In the genomic region with DNA sequence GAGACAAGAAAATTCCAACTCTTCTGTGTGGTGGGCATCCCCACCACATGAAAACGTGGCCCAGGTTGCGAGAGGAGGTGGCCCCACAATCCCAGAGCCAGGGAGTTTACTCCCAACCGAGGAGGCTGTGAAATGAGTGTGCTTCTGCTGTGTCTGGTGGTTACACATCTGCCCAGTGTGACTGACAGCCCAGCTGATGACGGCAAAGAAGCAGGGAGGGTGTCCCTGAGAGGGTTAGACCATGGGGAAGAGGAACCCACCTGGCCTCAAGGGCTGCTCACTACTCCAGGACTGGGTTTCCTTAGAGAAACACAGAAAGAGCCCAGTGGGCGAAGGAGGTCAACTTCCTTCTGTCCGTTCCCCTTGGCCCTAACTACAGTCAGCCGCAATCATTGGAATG, we compare ENCODE assay signal across 22 cellular contexts.
"Had no signal": no experiment of that assay in that cellular context is flagged by ENCODE, and none has a peak within 500 bp of the region (broad histone marks: within the 10 kb centered on the region; RNA-seq: fewer than 3 reads in every experiment).

No MANE protein-coding gene starts in this region.

- H3K4me3 ChIP-seq: body of pancreas, coronary artery, gastroesophageal sphincter, skin epidermis, stomach, thyroid gland had no signal

- H3K27me3 Mint-ChIP-seq: activated CD8-positive, alpha-beta T cell treated with anti-CD3 and anti-CD28 coated beads for 36 hours; activated naive CD8-positive, alpha-beta T cell; naive thymus-derived CD4-positive, alpha-beta T cell had no signal

- H3K27me3 ChIP-seq: body of pancreas, gastroesophageal sphincter, stomach, thyroid gland had no signal

- H3K27ac ChIP-seq: body of pancreas, coronary artery, gastroesophageal sphincter, skin epidermis, stomach, thyroid gland had no signal

- H3K9me3 ChIP-seq: body of pancreas, gastroesophageal sphincter, stomach, thyroid gland had no signal

- H3K4me3 Mint-ChIP-seq: activated CD8-positive, alpha-beta T cell treated with anti-CD3 and anti-CD28 coated beads for 36 hours; activated naive CD8-positive, alpha-beta T cell; naive thymus-derived CD4-positive, alpha-beta T cell; neural crest cell had no signal

- DNase-seq: activated CD4-positive, alpha-beta T cell treated with anti-CD3 and anti-CD28 coated beads, Interleukin-2, amount 50 U/mL, for 1 hour; activated CD8-positive, alpha-beta T cell treated with anti-CD3 and anti-CD28 coated beads for 36 hours; activated T-cell treated with anti-CD3 and anti-CD28 coated beads, Interleukin-2, amount 50 U/mL, for 48 hours; anterior cingulate cortex; body of pancreas; hippocampal formation; left cardiac atrium; left ventricle myocardium superior; midbrain; naive thymus-derived CD4-positive, alpha-beta T cell; stimulated activated CD4-positive, alpha-beta T cell treated with anti-CD3 and anti-CD28 coated beads, Interleukin-12 subunit alpha, Interleukin-12 subunit beta, amount 100 ng/mL, for 4 hours; stimulated activated CD4-positive, alpha-beta T cell treated with anti-CD3 and anti-CD28 coated beads, Interleukin-4, amount 100 ng/mL, for 1 hour; stomach; T-helper 2 cell; thyroid gland had no signal

- H3K9me3 Mint-ChIP-seq: activated CD8-positive, alpha-beta T cell treated with anti-CD3 and anti-CD28 coated beads for 36 hours; activated T-helper 2 cell treated with anti-CD3 and anti-CD28 coated beads, Interferon-gamma antibody, Interleukin-2, Interleukin-4, amounts not matched to agents 10 μg/mL and 5 μg/mL and 100 μg/mL, durations not matched to agents 14 hours and 24 hours and 36 hours; neural crest cell had no signal

- ATAC-seq: activated CD8-positive, alpha-beta T cell treated with anti-CD3 and anti-CD28 coated beads for 36 hours; body of pancreas; gastroesophageal sphincter; left cardiac atrium; left ventricle myocardium superior; naive thymus-derived CD4-positive, alpha-beta T cell; sciatic nerve had no signal

- H3K27ac Mint-ChIP-seq: activated CD8-positive, alpha-beta T cell treated with anti-CD3 and anti-CD28 coated beads for 36 hours; activated T-helper 2 cell treated with anti-CD3 and anti-CD28 coated beads, Interferon-gamma antibody, Interleukin-2, Interleukin-4, amounts not matched to agents 10 μg/mL and 5 μg/mL and 100 μg/mL, durations not matched to agents 14 hours and 24 hours and 36 hours had no signal

- H3K36me3 ChIP-seq: gastroesophageal sphincter, stomach, thyroid gland had no signal

- H3K36me3 Mint-ChIP-seq: activated naive CD8-positive, alpha-beta T cell had no signal
